In genomic region chr16:12801511-12802042, GRCh38 we compare ENCODE assay signal across 9 cellular contexts. TPM values are rescaled to one million over a fixed set of nuclear protein-coding genes. Genes with fewer than 3 reads are reported as not detected.
DNase-seq lines count a peak whose midpoint lies in the region; ATAC-seq and TF ChIP-seq lines count a peak whose summit lies in the region.
"Had no signal": no experiment of that assay in that cellular context is flagged by ENCODE, and none has a peak within 500 bp of the region (broad histone marks: within the 10 kb centered on the region; RNA-seq: fewer than 3 reads in every experiment).

No MANE protein-coding gene starts in this region.

- peaks cover 14 to 34% (median 18%) of the 10 kb centered on the region in 4 donors for H3K4me1 Mint-ChIP-seq in CD4-positive, CD25-positive, alpha-beta regulatory T cell
- peaks cover 37% of the 10 kb centered on the region for H3K4me1 Mint-ChIP-seq in activated CD8-positive, alpha-beta T cell treated with anti-CD3 and anti-CD28 coated beads, Interleukin-2, amount 10 ng/mL, durations not matched to agents 7 days and 5 days (ENCODE audit: low read depth)

- POLR2A ChIA-PET in activated CD8-positive, alpha-beta T cell treated with anti-CD3 and anti-CD28 coated beads, Interleukin-2, amount 10 ng/mL, durations not matched to agents 7 days and 5 days (lab: Charles Lee), result interaction anchor here (0.7 to 1.4 kb wide), 2 partner anchors 50 to 52 kb away, joined by 3 to 4 read pairs; no protein-coding TSS in a partner anchor

- peak in 1 of 3 donors; percentile 12 for DNase-seq in CD4-positive, CD25-positive, alpha-beta regulatory T cell
- peak; percentile 26 for DNase-seq in activated CD8-positive, alpha-beta T cell treated with anti-CD3 and anti-CD28 coated beads, Interleukin-2, amount 10 ng/mL, durations not matched to agents 7 days and 5 days
- DNase-seq in glomerular visceral epithelial cell (ENCODE audit: extremely low spot score) (peak; percentile 38), upper lobe of left lung (peak in 1 of 2 donors; percentile 50), LoVo (ENCODE audit: low spot score) (no peak), NCI-H524 (lab: John Stamatoyannopoulos, UW) (no peak)

- peaks cover 11% of the 10 kb centered on the region for H3K36me3 Mint-ChIP-seq in CD4-positive, CD25-positive, alpha-beta regulatory T cell
- peaks cover 6% of the 10 kb centered on the region for H3K36me3 Mint-ChIP-seq in activated CD8-positive, alpha-beta T cell treated with anti-CD3 and anti-CD28 coated beads, Interleukin-2, amount 10 ng/mL, durations not matched to agents 7 days and 5 days (ENCODE audit: low read depth)

- ATAC-seq in CD4-positive, CD25-positive, alpha-beta regulatory T cell (ENCODE audit: low read depth in 2 of 2), result no peak
- peak; percentile 42 for ATAC-seq in HG02870 (IDR thresholded peaks at IDR 0.05; ENCODE audit: unreplicated experiment)
- no peak for ATAC-seq in activated CD8-positive, alpha-beta T cell treated with anti-CD3 and anti-CD28 coated beads, Interleukin-2, amount 10 ng/mL, durations not matched to agents 7 days and 5 days
- peak in 1 of 2 donors; percentile 44 for ATAC-seq in upper lobe of left lung (ENCODE audit: low FRiP score in 2 of 2)
- no peak for ATAC-seq in HG02970 (IDR thresholded peaks at IDR 0.05; ENCODE audit: low FRiP score, unreplicated experiment)
- ATAC-seq: foreskin keratinocyte had no signal

- no peaks in the 10 kb centered on the region for H3K36me3 ChIP-seq in CD4-positive, CD25-positive, alpha-beta regulatory T cell (ENCODE audit: control insufficient read depth, insufficient read depth, low read length)
- no peaks in the 10 kb centered on the region for H3K36me3 ChIP-seq in upper lobe of left lung

- H3K9me3 Mint-ChIP-seq in CD4-positive, CD25-positive, alpha-beta regulatory T cell, result peaks cover 0 to 5% (median 1%) of the 10 kb centered on the region in 7 donors
- H3K9me3 Mint-ChIP-seq in activated CD8-positive, alpha-beta T cell treated with anti-CD3 and anti-CD28 coated beads, Interleukin-2, amount 10 ng/mL, durations not matched to agents 7 days and 5 days (ENCODE audit: insufficient read depth), result no peaks in the 10 kb centered on the region

- TF ChIP-seq EP300 in upper lobe of left lung (IDR thresholded peaks at IDR 0.05), result no peak

- no peak overlapping the region for H3K27ac ChIP-seq in CD4-positive, CD25-positive, alpha-beta regulatory T cell (ENCODE audit: insufficient read depth, low read length, poor library complexity, severe bottlenecking)
- peak overlapping the region; percentile 40 to 93 (median 60) for H3K27ac ChIP-seq in upper lobe of left lung
- H3K27ac ChIP-seq: foreskin keratinocyte had no signal

- H3K9me3 ChIP-seq in CD4-positive, CD25-positive, alpha-beta regulatory T cell (ENCODE audit: control insufficient read depth in 2 of 2, low read length in 2 of 2), result no peaks in the 10 kb centered on the region
- H3K9me3 ChIP-seq in upper lobe of left lung, result no peaks in the 10 kb centered on the region

- CTCF ChIA-PET in activated CD8-positive, alpha-beta T cell treated with anti-CD3 and anti-CD28 coated beads, Interleukin-2, amount 10 ng/mL, durations not matched to agents 7 days and 5 days (lab: Charles Lee), result no interaction called here

- peak overlapping the region in 1 of 3 donors; percentile 88 for H3K27ac Mint-ChIP-seq in CD4-positive, CD25-positive, alpha-beta regulatory T cell
- peak overlapping the region; percentile 45 for H3K27ac Mint-ChIP-seq in activated CD8-positive, alpha-beta T cell treated with anti-CD3 and anti-CD28 coated beads, Interleukin-2, amount 10 ng/mL, durations not matched to agents 7 days and 5 days

- no peak for TF ChIP-seq CTCF in upper lobe of left lung (IDR thresholded peaks at IDR 0.05)

- H3K4me1 ChIP-seq in CD4-positive, CD25-positive, alpha-beta regulatory T cell (ENCODE audit: control insufficient read depth, insufficient read depth, low read length, poor library complexity, severe bottlenecking), result peaks cover 8% of the 10 kb centered on the region
- peaks cover 12 to 36% (median 26%) of the 10 kb centered on the region in 4 donors for H3K4me1 ChIP-seq in upper lobe of left lung
- H3K4me1 ChIP-seq: foreskin keratinocyte had no signal

- no peak overlapping the region for H3K4me3 ChIP-seq in CD4-positive, CD25-positive, alpha-beta regulatory T cell (ENCODE audit: low read depth, low read length)
- peak overlapping the region in 1 of 4 donors; percentile 63 for H3K4me3 ChIP-seq in upper lobe of left lung

- H3K27me3 Mint-ChIP-seq in CD4-positive, CD25-positive, alpha-beta regulatory T cell, result peaks cover 2% of the 10 kb centered on the region
- no peaks in the 10 kb centered on the region for H3K27me3 Mint-ChIP-seq in activated CD8-positive, alpha-beta T cell treated with anti-CD3 and anti-CD28 coated beads, Interleukin-2, amount 10 ng/mL, durations not matched to agents 7 days and 5 days (ENCODE audit: low read depth)

- peak overlapping the region in 3 of 4 donors; percentile 26 to 73 (median 31) for H3K4me3 Mint-ChIP-seq in CD4-positive, CD25-positive, alpha-beta regulatory T cell
- H3K4me3 Mint-ChIP-seq in activated CD8-positive, alpha-beta T cell treated with anti-CD3 and anti-CD28 coated beads, Interleukin-2, amount 10 ng/mL, durations not matched to agents 7 days and 5 days, result peak overlapping the region; percentile 93

- no peak for TF ChIP-seq POLR2A in upper lobe of left lung (IDR thresholded peaks at IDR 0.05)

- no peaks in the 10 kb centered on the region for H3K27me3 ChIP-seq in CD4-positive, CD25-positive, alpha-beta regulatory T cell (ENCODE audit: control insufficient read depth, insufficient read depth, low read length)
- H3K27me3 ChIP-seq in upper lobe of left lung, result no peaks in the 10 kb centered on the region
- H3K27me3 ChIP-seq: foreskin keratinocyte had no signal

- WGBS in upper lobe of left lung, 2 donors, result 33% methylated on average over 4 of the region's 4 CpGs

RNA-seq across cellular contexts. Expression of gene CPPED1, which starts 2.1 kb away (rescaled TPM):
- 9.3 TPM for total RNA-seq in CD4-positive, CD25-positive, alpha-beta regulatory T cell
- 10 to 100 TPM in 3 of 4 donors, 1 to 10 TPM in 1; 8.3 to 18.2 (median 11.1) TPM for polyA plus RNA-seq in CD4-positive, CD25-positive, alpha-beta regulatory T cell
- 10 to 100 TPM; 12.7 to 13.5 TPM for total RNA-seq in activated CD8-positive, alpha-beta T cell treated with anti-CD3 and anti-CD28 coated beads, Interleukin-2, amount 10 ng/mL, durations not matched to agents 7 days and 5 days
- total RNA-seq in upper lobe of left lung, result 10 to 100 TPM; 12.5 to 32.5 (median 23.1) TPM

Comparison
In these comparisons a context has a peak if more than half of its experiments do, and no peak if none do; other contexts are left out.
1. DNase-seq: peak in activated CD8-positive, alpha-beta T cell treated with anti-CD3 and anti-CD28 coated beads, Interleukin-2, amount 10 ng/mL, durations not matched to agents 7 days and 5 days (single experiment) and glomerular visceral epithelial cell (single experiment); none in LoVo (single experiment) and NCI-H524 (0 of 2).